8 cellular contexts compared by ENCODE assay signal in the genomic region with DNA sequence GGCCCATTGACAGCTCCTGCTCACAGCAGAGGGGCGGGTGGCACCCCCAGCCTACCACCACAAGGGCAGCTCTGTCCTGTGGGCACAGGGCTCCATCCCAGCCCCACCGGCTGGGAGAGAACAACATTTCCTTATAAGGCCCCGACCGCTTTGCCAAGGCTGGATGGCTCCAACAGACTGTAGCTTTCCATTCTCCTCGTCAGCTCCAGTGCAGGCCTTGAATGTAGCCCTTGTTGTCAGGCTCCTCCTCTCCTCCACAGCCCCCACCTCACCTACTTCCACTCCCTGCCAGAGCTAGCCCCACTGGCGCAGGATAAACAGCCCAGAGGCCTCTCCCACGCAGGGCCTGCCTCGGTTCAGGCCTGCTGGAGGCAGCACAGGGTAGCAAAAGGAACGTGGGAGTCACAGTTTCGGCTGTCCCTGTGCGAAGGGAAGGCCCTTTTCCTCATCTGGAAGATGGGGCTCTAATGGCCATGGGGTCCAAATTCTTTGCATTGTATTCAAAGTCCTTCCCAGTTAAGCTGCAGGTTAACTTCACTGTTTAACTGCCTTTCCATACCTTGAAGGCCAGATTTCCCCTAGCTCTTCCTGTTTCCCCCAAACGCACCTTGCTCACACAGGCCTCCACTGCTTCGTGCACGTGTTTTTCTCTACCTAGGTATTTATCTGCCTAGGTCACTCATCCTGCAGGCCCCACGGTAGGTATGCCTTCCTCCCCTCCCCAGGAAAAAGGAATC.
DNase-seq lines count a peak whose midpoint lies in the region; ATAC-seq and TF ChIP-seq lines count a peak whose summit lies in the region.

No MANE protein-coding gene starts in this region.

- intact Hi-C loops in upper lobe of right lung (cut with DNase I), result no loop called here

- ATAC-seq in upper lobe of right lung (peak; percentile 83), HG02798 (IDR thresholded peaks at IDR 0.05; ENCODE audit: poor library complexity, unreplicated experiment) (no peak)

- no peaks in the 10 kb centered on the region for H3K9me3 ChIP-seq in mesodermal cell (ENCODE audit: control insufficient read depth, low read length)
- H3K9me3 ChIP-seq in upper lobe of right lung, result no peaks in the 10 kb centered on the region

- H3K4me1 ChIP-seq in mesodermal cell (ENCODE audit: control insufficient read depth, insufficient read depth, low read length, poor library complexity, severe bottlenecking), result peaks cover 24% of the 10 kb centered on the region
- H3K4me1 ChIP-seq in upper lobe of right lung, result peaks cover 8% of the 10 kb centered on the region

- peak; percentile 40 for TF ChIP-seq CTCF in upper lobe of right lung (IDR thresholded peaks at IDR 0.05)

- no peaks in the 10 kb centered on the region for H3K27me3 ChIP-seq in upper lobe of right lung

- H3K4me3 ChIP-seq in mesodermal cell (ENCODE audit: extremely low read depth, insufficient read depth, low read length, poor library complexity, severe bottlenecking) (no peak overlapping the region), upper lobe of right lung (no peak overlapping the region)

- no peaks in the 10 kb centered on the region for H3K36me3 ChIP-seq in mesodermal cell (ENCODE audit: control insufficient read depth, insufficient read depth, low read length)
- H3K36me3 ChIP-seq in upper lobe of right lung, result no peaks in the 10 kb centered on the region

- H3K27ac ChIP-seq in mesodermal cell (ENCODE audit: low read depth, low read length, severe bottlenecking) (peak overlapping the region; percentile 81), upper lobe of right lung (peak overlapping the region; percentile 60)

- WGBS in mesodermal cell (ENCODE audit: insufficient coverage in 2 of 2), 2 experiments, result 57 to 58% methylated on average over 13 to 14 of the region's 15 CpGs

- DNase-seq in NCI-H2107 (lab: John Stamatoyannopoulos, UW) (peak; percentile 46), NCI-H2107 treated with DMSO at 0.1 percent for 48 hours (lab: John Stamatoyannopoulos, UW; ENCODE audit: unreplicated experiment) (no peak), fibroblast of gingiva (ENCODE audit: low read depth) (peak; percentile 55), upper lobe of right lung (peak; percentile 66), KG1 (lab: John Stamatoyannopoulos, UW) (no peak), NCI-H69 (lab: John Stamatoyannopoulos, UW) (no peak)

Comparison
In these comparisons a context has a peak if more than half of its experiments do, and no peak if none do; other contexts are left out.
1. DNase-seq: peak in NCI-H2107 (single experiment), fibroblast of gingiva (single experiment) and upper lobe of right lung (single experiment); none in NCI-H2107 treated with DMSO at 0.1 percent for 48 hours (single experiment), KG1 (single experiment) and NCI-H69 (single experiment).